2 cellular contexts compared by ENCODE assay signal in genomic region chr4:139152249-139152648, GRCh38.
A peak's percentile ranks its signal among the peaks of the same experiment; 100 is the strongest.
TF ChIP-seq lines count a peak whose summit lies in the region.

No MANE protein-coding gene starts in this region.

TF ChIP-seq in GM23338, 12 proteins besides CTCF, POLR2A, EP300 and RAD21:
- TF ChIP-seq ZNF331 (CRISPR knock-in tag; IDR thresholded peaks at IDR 0.05; ENCODE audit: low read depth) (no peak), REST (IDR thresholded peaks at IDR 0.05; ENCODE audit: unreplicated experiment) (no peak), CREB1 (CRISPR knock-in tag; IDR thresholded peaks at IDR 0.05; ENCODE audit: low read depth) (no peak)
- TF ChIP-seq, protein P1, sequence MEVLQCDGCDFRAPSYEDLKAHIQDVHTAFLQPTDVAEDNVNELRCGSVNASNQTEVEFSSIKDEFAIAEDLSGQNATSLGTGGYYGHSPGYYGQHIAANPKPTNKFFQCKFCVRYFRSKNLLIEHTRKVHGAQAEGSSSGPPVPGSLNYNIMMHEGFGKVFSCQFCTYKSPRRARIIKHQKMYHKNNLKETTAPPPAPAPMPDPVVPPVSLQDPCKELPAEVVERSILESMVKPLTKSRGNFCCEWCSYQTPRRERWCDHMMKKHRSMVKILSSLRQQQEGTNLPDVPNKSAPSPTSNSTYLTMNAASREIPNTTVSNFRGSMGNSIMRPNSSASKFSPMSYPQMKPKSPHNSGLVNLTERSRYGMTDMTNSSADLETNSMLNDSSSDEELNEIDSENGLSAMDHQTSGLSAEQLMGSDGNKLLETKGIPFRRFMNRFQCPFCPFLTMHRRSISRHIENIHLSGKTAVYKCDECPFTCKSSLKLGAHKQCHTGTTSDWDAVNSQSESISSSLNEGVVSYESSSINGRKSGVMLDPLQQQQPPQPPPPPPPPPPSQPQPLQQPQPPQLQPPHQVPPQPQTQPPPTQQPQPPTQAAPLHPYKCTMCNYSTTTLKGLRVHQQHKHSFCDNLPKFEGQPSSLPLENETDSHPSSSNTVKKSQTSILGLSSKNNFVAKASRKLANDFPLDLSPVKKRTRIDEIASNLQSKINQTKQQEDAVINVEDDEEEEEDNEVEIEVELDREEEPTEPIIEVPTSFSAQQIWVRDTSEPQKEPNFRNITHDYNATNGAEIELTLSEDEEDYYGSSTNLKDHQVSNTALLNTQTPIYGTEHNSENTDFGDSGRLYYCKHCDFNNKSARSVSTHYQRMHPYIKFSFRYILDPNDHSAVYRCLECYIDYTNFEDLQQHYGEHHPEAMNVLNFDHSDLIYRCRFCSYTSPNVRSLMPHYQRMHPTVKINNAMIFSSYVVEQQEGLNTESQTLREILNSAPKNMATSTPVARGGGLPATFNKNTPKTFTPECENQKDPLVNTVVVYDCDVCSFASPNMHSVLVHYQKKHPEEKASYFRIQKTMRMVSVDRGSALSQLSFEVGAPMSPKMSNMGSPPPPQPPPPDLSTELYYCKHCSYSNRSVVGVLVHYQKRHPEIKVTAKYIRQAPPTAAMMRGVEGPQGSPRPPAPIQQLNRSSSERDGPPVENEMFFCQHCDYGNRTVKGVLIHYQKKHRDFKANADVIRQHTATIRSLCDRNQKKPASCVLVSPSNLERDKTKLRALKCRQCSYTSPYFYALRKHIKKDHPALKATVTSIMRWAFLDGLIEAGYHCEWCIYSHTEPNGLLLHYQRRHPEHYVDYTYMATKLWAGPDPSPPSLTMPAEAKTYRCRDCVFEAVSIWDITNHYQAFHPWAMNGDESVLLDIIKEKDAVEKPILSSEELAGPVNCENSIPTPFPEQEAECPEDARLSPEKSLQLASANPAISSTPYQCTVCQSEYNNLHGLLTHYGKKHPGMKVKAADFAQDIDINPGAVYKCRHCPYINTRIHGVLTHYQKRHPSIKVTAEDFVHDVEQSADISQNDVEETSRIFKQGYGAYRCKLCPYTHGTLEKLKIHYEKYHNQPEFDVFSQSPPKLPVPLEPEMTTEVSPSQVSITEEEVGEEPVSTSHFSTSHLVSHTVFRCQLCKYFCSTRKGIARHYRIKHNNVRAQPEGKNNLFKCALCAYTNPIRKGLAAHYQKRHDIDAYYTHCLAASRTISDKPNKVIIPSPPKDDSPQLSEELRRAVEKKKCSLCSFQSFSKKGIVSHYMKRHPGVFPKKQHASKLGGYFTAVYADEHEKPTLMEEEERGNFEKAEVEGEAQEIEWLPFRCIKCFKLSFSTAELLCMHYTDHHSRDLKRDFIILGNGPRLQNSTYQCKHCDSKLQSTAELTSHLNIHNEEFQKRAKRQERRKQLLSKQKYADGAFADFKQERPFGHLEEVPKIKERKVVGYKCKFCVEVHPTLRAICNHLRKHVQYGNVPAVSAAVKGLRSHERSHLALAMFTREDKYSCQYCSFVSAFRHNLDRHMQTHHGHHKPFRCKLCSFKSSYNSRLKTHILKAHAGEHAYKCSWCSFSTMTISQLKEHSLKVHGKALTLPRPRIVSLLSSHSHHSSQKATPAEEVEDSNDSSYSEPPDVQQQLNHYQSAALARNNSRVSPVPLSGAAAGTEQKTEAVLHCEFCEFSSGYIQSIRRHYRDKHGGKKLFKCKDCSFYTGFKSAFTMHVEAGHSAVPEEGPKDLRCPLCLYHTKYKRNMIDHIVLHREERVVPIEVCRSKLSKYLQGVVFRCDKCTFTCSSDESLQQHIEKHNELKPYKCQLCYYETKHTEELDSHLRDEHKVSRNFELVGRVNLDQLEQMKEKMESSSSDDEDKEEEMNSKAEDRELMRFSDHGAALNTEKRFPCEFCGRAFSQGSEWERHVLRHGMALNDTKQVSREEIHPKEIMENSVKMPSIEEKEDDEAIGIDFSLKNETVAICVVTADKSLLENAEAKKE (CRISPR knock-in tag; IDR thresholded peaks at IDR 0.05): no peak

TF ChIP-seq in H1, 55 proteins besides CTCF, POLR2A, EP300 and RAD21:
- TF ChIP-seq HDAC2 (IDR thresholded peaks at IDR 0.05; ENCODE audit: borderline replicate concordance in 1 of 2, low read depth in 2 of 2, low read length in 2 of 2) (peak in 1 of 2 experiments; percentile 91; a peak in 1 of 4 replicates), KDM1A (IDR thresholded peaks at IDR 0.05; ENCODE audit: borderline replicate concordance, low read length) (peak; percentile 95), JUND (IDR thresholded peaks at IDR 0.05; ENCODE audit: low read length) (no peak)
